ENCODE assay signal across 30 cellular contexts in genomic region chr2:204913312-204913711, GRCh38.
"Had no signal": no experiment of that assay in that cellular context is flagged by ENCODE, and none has a peak within 500 bp of the region (broad histone marks: within the 10 kb centered on the region; RNA-seq: fewer than 3 reads in every experiment).

No MANE protein-coding gene starts in this region.

- H3K27me3 Mint-ChIP-seq: activated B cell treated with CpG ODN at 0.5 μM for 24 hours; activated CD4-positive, alpha-beta memory T cell treated with anti-CD3 and anti-CD28 coated beads for 36 hours; activated naive CD4-positive, alpha-beta T cell treated with anti-CD3 and anti-CD28 coated beads, Interleukin-2, amount 50 U/mL, for 24 hours; activated naive CD8-positive, alpha-beta T cell treated with anti-CD3 and anti-CD28 coated beads, Interleukin-2, amount 10 ng/mL, durations not matched to agents 7 days and 5 days; effector memory CD8-positive, alpha-beta T cell; T-helper 17 cell had no signal

- H3K27ac ChIP-seq: brain microvascular endothelial cell, heart left ventricle, WERI-Rb-1 had no signal

- H3K4me3 Mint-ChIP-seq: activated B cell treated with CpG ODN at 0.5 μM for 24 hours; activated CD4-positive, alpha-beta memory T cell treated with anti-CD3 and anti-CD28 coated beads for 36 hours; activated CD4-positive, alpha-beta T cell treated with anti-CD3 and anti-CD28 coated beads, Interleukin-2, amount 10 ng/mL, durations not matched to agents 24 days and 14 days; activated naive CD4-positive, alpha-beta T cell treated with anti-CD3 and anti-CD28 coated beads, Interleukin-2, amount 50 U/mL, for 24 hours; activated naive CD8-positive, alpha-beta T cell treated with anti-CD3 and anti-CD28 coated beads, Interleukin-2, amount 10 ng/mL, durations not matched to agents 7 days and 5 days; effector memory CD8-positive, alpha-beta T cell; T-helper 17 cell; T-helper 2 cell treated with Interferon-gamma antibody and Interleukin-4, amounts not matched to agents 5 μg/mL and 100 μg/mL, for 36 hours had no signal

- H3K4me1 ChIP-seq: heart left ventricle had no signal

- H3K36me3 ChIP-seq: brain microvascular endothelial cell, heart left ventricle, WERI-Rb-1 had no signal

- H3K4me3 ChIP-seq: heart left ventricle had no signal

- H3K27ac Mint-ChIP-seq: activated B cell treated with CpG ODN at 0.5 μM for 24 hours; activated CD4-positive, alpha-beta memory T cell treated with anti-CD3 and anti-CD28 coated beads for 36 hours; activated CD4-positive, alpha-beta T cell treated with anti-CD3 and anti-CD28 coated beads, Interleukin-2, amount 10 ng/mL, durations not matched to agents 24 days and 14 days; activated naive CD4-positive, alpha-beta T cell treated with anti-CD3 and anti-CD28 coated beads, Interleukin-2, amount 50 U/mL, for 24 hours; activated naive CD8-positive, alpha-beta T cell treated with anti-CD3 and anti-CD28 coated beads, Interleukin-2, amount 10 ng/mL, durations not matched to agents 7 days and 5 days; effector memory CD8-positive, alpha-beta T cell; T-helper 17 cell; T-helper 2 cell treated with Interferon-gamma antibody and Interleukin-4, amounts not matched to agents 5 μg/mL and 100 μg/mL, for 36 hours had no signal

- H3K27me3 ChIP-seq: brain microvascular endothelial cell, heart left ventricle had no signal

- ATAC-seq: effector memory CD8-positive, alpha-beta T cell; esophagus mucosa; heart left ventricle; T-helper 17 cell had no signal

- H3K9me3 Mint-ChIP-seq: activated B cell treated with CpG ODN at 0.5 μM for 24 hours; activated CD4-positive, alpha-beta memory T cell treated with anti-CD3 and anti-CD28 coated beads for 36 hours; activated naive CD4-positive, alpha-beta T cell treated with anti-CD3 and anti-CD28 coated beads, Interleukin-2, amount 50 U/mL, for 24 hours had no signal

- DNase-seq: activated B cell treated with CpG ODN at 0.5 μM for 24 hours; activated CD4-positive, alpha-beta memory T cell treated with anti-CD3 and anti-CD28 coated beads for 36 hours; activated CD4-positive, alpha-beta T cell treated with anti-CD3 and anti-CD28 coated beads for 1 hour; activated CD4-positive, alpha-beta T cell treated with anti-CD3 and anti-CD28 coated beads, Interleukin-2, amount 10 ng/mL, durations not matched to agents 24 days and 14 days; activated CD8-positive, alpha-beta memory T cell treated with anti-CD3 and anti-CD28 coated beads for 24 hours; activated effector memory CD4-positive, alpha-beta T cell treated with Interleukin-2 at 50 U/mL for 16 hours; activated gamma-delta T cell treated with Interleukin-2 at 50 U/mL for 16 hours; activated naive CD4-positive, alpha-beta T cell treated with Interleukin-2 at 50 U/mL for 16 hours; activated naive CD8-positive, alpha-beta T cell treated with anti-CD3 and anti-CD28 coated beads, Interleukin-2, amount 10 ng/mL, durations not matched to agents 7 days and 5 days; activated T-cell treated with anti-CD3 and anti-CD28 coated beads, Interleukin-2, amount 50 U/mL, for 48 hours; brain microvascular endothelial cell; caudate nucleus; cortex of kidney; dermis blood vessel endothelial cell; effector CD4-positive, alpha-beta T cell; effector memory CD8-positive, alpha-beta T cell; foreskin fibroblast; glutamatergic neuron; heart left ventricle; hypothalamus; T-helper 17 cell; T1000; WERI-Rb-1 had no signal

- H3K36me3 Mint-ChIP-seq: activated CD4-positive, alpha-beta memory T cell treated with anti-CD3 and anti-CD28 coated beads for 36 hours had no signal

- FAIRE-seq: astrocyte, colon, endometrium, frontal cortex had no signal

- H3K4me1 Mint-ChIP-seq: activated B cell treated with CpG ODN at 0.5 μM for 24 hours, T-helper 17 cell had no signal

- H3K9me3 ChIP-seq: heart left ventricle had no signal
